In the genomic region with DNA sequence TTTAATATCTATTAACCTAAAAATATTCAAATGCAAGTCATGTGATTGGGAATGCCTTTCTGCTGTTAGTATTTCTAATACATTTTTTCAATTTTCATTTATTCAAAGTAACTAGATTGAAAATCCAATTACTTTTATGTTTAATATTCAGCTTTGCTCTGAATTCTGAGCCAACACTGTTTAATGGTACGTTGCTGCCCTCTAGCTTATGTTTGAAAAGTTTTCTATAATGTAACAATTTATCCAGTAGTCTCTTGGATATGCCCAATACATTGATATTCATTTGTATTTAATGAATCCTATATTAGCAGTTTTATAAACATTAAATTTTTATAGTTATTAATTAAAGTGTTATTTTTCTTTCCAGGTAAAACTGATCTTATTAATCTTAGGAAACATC, we compare ENCODE assay signal across 8 cellular contexts. TPM values are rescaled to one million over a fixed set of nuclear protein-coding genes. Genes with fewer than 3 reads are reported as not detected.
DNase-seq lines count a peak whose midpoint lies in the region; ATAC-seq lines count a peak whose summit lies in the region.
"Had no signal": no experiment of that assay in that cellular context is flagged by ENCODE, and none has a peak within 500 bp of the region (broad histone marks: within the 10 kb centered on the region; RNA-seq: fewer than 3 reads in every experiment).

No MANE protein-coding gene starts in this region.

- no peaks in the 10 kb centered on the region for H3K4me1 Mint-ChIP-seq in stimulated activated memory B cell treated with anti-CD40 and anti-IgM and Interleukin-4, amounts not matched to agents 10 μg/mL and 1 μg/mL and 100 μg/mL, for 72 hours

- H3K27me3 Mint-ChIP-seq in stimulated activated memory B cell treated with anti-CD40 and anti-IgM and Interleukin-4, amounts not matched to agents 10 μg/mL and 1 μg/mL and 100 μg/mL, for 72 hours: peaks cover 9% of the 10 kb centered on the region

- no peak for ATAC-seq in stimulated activated memory B cell treated with anti-CD40 and anti-IgM and Interleukin-4, amounts not matched to agents 10 μg/mL and 1 μg/mL and 100 μg/mL, for 72 hours
- no peak for ATAC-seq in HG03521 (IDR thresholded peaks at IDR 0.05; ENCODE audit: unreplicated experiment)

- H3K27ac Mint-ChIP-seq in stimulated activated memory B cell treated with anti-CD40 and anti-IgM and Interleukin-4, amounts not matched to agents 10 μg/mL and 1 μg/mL and 100 μg/mL, for 72 hours: no peak overlapping the region

- no peak overlapping the region for H3K4me3 Mint-ChIP-seq in stimulated activated memory B cell treated with anti-CD40 and anti-IgM and Interleukin-4, amounts not matched to agents 10 μg/mL and 1 μg/mL and 100 μg/mL, for 72 hours

- H3K36me3 Mint-ChIP-seq in stimulated activated memory B cell treated with anti-CD40 and anti-IgM and Interleukin-4, amounts not matched to agents 10 μg/mL and 1 μg/mL and 100 μg/mL, for 72 hours: no peaks in the 10 kb centered on the region

- peak; percentile 13 for DNase-seq in H4 (ENCODE audit: low spot score)
- DNase-seq in NCI-H460 (ENCODE audit: extremely low read depth, low read depth): peak; percentile 49
- peak; percentile 34 for DNase-seq in dedifferentiated amniotic fluid mesenchymal stem cell (ENCODE audit: extremely low spot score)
- peak; percentile 60 for DNase-seq in pons (ENCODE audit: low spot score)
- DNase-seq in NCI-H1048 (lab: John Stamatoyannopoulos, UW): no peak

- peaks cover 3% of the 10 kb centered on the region for H3K9me3 Mint-ChIP-seq in stimulated activated memory B cell treated with anti-CD40 and anti-IgM and Interleukin-4, amounts not matched to agents 10 μg/mL and 1 μg/mL and 100 μg/mL, for 72 hours

RNA-seq across cellular contexts. Expression of gene LGSN, which starts 47.4 kb away (rescaled TPM):
- 0.23 TPM in 1 of 2 replicates, not detected in the other for total RNA-seq in H4 (2014; rRNA removed; shearing (Covaris generic))
- total RNA-seq in NCI-H460 (2014; rRNA removed; shearing (Covaris generic)): 15.0 and 17.1 TPM in 2 replicates
- polyA plus RNA-seq in NCI-H460 (2014; cell fraction: nucleus; rRNA removed): 18.0 and 20.5 TPM in 2 replicates
- total RNA-seq: subcutaneous adipose tissue had no signal

Comparison
In these comparisons a context has a peak if more than half of its experiments do, and no peak if none do; other contexts are left out.
1. RNA of gene LGSN, which starts 47.4 kb away (total RNA-seq): 15.0 to 17.1 TPM in NCI-H460; 0.23 TPM in H4; every median in the first group is over 10 times any median in the second.